Comparison of ENCODE assay signal across 17 cellular contexts in the genomic region with DNA sequence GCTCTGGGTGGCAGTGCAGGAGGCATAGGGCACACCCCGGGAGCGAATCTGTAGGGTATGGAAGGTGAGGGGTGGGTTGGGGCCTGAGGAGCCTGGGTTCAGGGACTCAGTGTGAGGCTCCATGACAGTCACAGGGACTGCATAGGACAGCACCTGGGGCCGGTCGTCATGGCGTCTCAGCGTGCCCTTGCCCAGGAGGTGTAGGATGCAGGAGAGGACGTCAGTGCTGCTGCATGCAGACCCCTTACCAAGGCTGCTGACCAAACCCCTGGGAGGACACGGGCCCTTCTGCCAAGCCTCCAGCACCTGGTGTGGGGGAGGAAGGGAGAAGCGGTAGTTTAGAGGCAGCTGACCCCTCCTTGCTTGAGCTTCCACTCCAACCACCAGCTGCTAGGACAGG. TPM values are rescaled to one million over a fixed set of nuclear protein-coding genes. Genes with fewer than 3 reads are reported as not detected.
A peak's percentile ranks its signal among the peaks of the same experiment; 100 is the strongest.
DNase-seq lines count a peak whose midpoint lies in the region; ATAC-seq and TF ChIP-seq lines count a peak whose summit lies in the region.
"Had no signal": no experiment of that assay in that cellular context is flagged by ENCODE, and none has a peak within 500 bp of the region (broad histone marks: within the 10 kb centered on the region; RNA-seq: fewer than 3 reads in every experiment).

No MANE protein-coding gene starts in this region.

- no peak for ATAC-seq in left cardiac atrium

- H2BK5ac ChIP-seq in neuronal stem cell (ENCODE audit: low read length) = peak overlapping the region; percentile 75

- H3K27ac ChIP-seq in left ventricle myocardium inferior (replicated peaks) (peak overlapping the region; percentile 83), caudate nucleus (ENCODE audit: low read depth, low read length) (peak overlapping the region; percentile 63), neuronal stem cell (replicated peaks; ENCODE audit: low read length) (no peak overlapping the region), tibial nerve (no peak overlapping the region)
- H3K27ac ChIP-seq: C4-2B had no signal

- peaks cover 5% of the 10 kb centered on the region for H3K36me3 Mint-ChIP-seq in activated naive CD8-positive, alpha-beta T cell treated with anti-CD3 and anti-CD28 coated beads for 36 hours

- peak overlapping the region; percentile 38 for H3K14ac ChIP-seq in neuronal stem cell (ENCODE audit: low read length)

- H3K23ac ChIP-seq in neuronal stem cell (ENCODE audit: low read depth, low read length, poor library complexity) = peak overlapping the region; percentile 96

- H3K4me2 ChIP-seq in neuronal stem cell (ENCODE audit: insufficient read depth, low read length, poor library complexity, severe bottlenecking) = no peak overlapping the region

- peaks cover 5% of the 10 kb centered on the region for H3K4me1 Mint-ChIP-seq in activated naive CD8-positive, alpha-beta T cell treated with anti-CD3 and anti-CD28 coated beads for 36 hours
- H3K4me1 Mint-ChIP-seq: CD8-positive, alpha-beta memory T cell had no signal

- no peak overlapping the region for H2BK120ac ChIP-seq in neuronal stem cell (ENCODE audit: low read depth, low read length)

- intact Hi-C loops in left ventricle myocardium inferior (cut with micrococcal nuclease) = no loop called here
- intact Hi-C loops in left cardiac atrium (cut with DNase I) = no loop called here

- H3K9me3 Mint-ChIP-seq in activated naive CD8-positive, alpha-beta T cell treated with anti-CD3 and anti-CD28 coated beads for 36 hours = no peaks in the 10 kb centered on the region
- H3K9me3 Mint-ChIP-seq: CD8-positive, alpha-beta memory T cell had no signal

- no peak overlapping the region for H4K91ac ChIP-seq in neuronal stem cell (ENCODE audit: low read depth, low read length, poor library complexity)

- H3K79me1 ChIP-seq in neuronal stem cell (ENCODE audit: low read depth, low read length) = peaks cover 4% of the 10 kb centered on the region

- H3K4ac ChIP-seq in neuronal stem cell (ENCODE audit: low read length) = no peak overlapping the region

- H3K27me3 Mint-ChIP-seq in activated naive CD8-positive, alpha-beta T cell treated with anti-CD3 and anti-CD28 coated beads for 36 hours = no peaks in the 10 kb centered on the region
- H3K27me3 Mint-ChIP-seq: CD8-positive, alpha-beta memory T cell had no signal

- H2BK12ac ChIP-seq in neuronal stem cell (ENCODE audit: low read length) = no peak overlapping the region

- H2BK15ac ChIP-seq in neuronal stem cell (ENCODE audit: low read length) = no peak overlapping the region

- H3K4me1 ChIP-seq in left ventricle myocardium inferior (peaks cover 27% of the 10 kb centered on the region), neuronal stem cell (ENCODE audit: control insufficient read depth in 2 of 2, insufficient read depth in 1 of 2, low read depth in 1 of 2, low read length in 2 of 2) (peaks cover 0 to 3% of the 10 kb centered on the region in 2 donors), tibial nerve (no peaks in the 10 kb centered on the region)

- no peak overlapping the region for H3K18ac ChIP-seq in neuronal stem cell (ENCODE audit: low read length)

- H3K27me3 ChIP-seq in left ventricle myocardium inferior (ENCODE audit: low read depth) (no peaks in the 10 kb centered on the region), neuronal stem cell (ENCODE audit: control insufficient read depth in 3 of 3, insufficient read depth in 3 of 3, low read depth in 1 of 3, low read length in 3 of 3) (no peaks in the 10 kb centered on the region), tibial nerve (no peaks in the 10 kb centered on the region)
- H3K27me3 ChIP-seq: MG63 had no signal

- no peak overlapping the region for H3K4me3 ChIP-seq in left ventricle myocardium inferior
- no peak overlapping the region for H3K4me3 ChIP-seq in neuronal stem cell (ENCODE audit: low read length in 2 of 2)
- H3K4me3 ChIP-seq in tibial nerve = no peak overlapping the region
- H3K4me3 ChIP-seq: MG63 had no signal

- H3K36me3 ChIP-seq in left ventricle myocardium inferior (peaks cover 43% of the 10 kb centered on the region), neuronal stem cell (replicated peaks in 1 of 2; ENCODE audit: control insufficient read depth in 2 of 2, insufficient read depth in 2 of 2, low read length in 2 of 2) (peaks cover 55 to 84% of the 10 kb centered on the region in 2 donors), tibial nerve (peaks cover 0 to 99% (median 19%) of the 10 kb centered on the region in 3 donors)
- H3K36me3 ChIP-seq: MG63 had no signal

- no CpG with 5 or more reads among the region's 9 CpGs for WGBS in neuronal stem cell (ENCODE audit: extremely low coverage in 2 of 2, insufficient read length in 2 of 2, insufficient replicate concordance in 1 of 2), 2 donors
- WGBS in tibial nerve, 2 donors = 81 to 92% methylated on average over 8 to 9 of the region's 9 CpGs

- no peak for TF ChIP-seq POLR2A in tibial nerve (IDR thresholded peaks at IDR 0.05)

- no peak overlapping the region for H2AK5ac ChIP-seq in neuronal stem cell (ENCODE audit: low read depth, low read length)

- H3K9ac ChIP-seq in neuronal stem cell (ENCODE audit: low read depth, low read length, poor library complexity) = no peak overlapping the region

- TF ChIP-seq CTCF in left ventricle myocardium inferior (IDR thresholded peaks at IDR 0.05; ENCODE audit: borderline replicate concordance) = no peak
- TF ChIP-seq CTCF in tibial nerve (IDR thresholded peaks at IDR 0.05) = no peak

- H3K27ac Mint-ChIP-seq in activated naive CD8-positive, alpha-beta T cell treated with anti-CD3 and anti-CD28 coated beads for 36 hours = no peak overlapping the region

- no peak for TF ChIP-seq EP300 in tibial nerve (IDR thresholded peaks at IDR 0.05)

- DNase-seq in left ventricle myocardium inferior = no peak
- no peak for DNase-seq in left cardiac atrium
- no peak for DNase-seq in caudate nucleus (lab: John Stamatoyannopoulos, UW)
- DNase-seq in neuronal stem cell (ENCODE audit: low spot score) = no peak
- DNase-seq in activated naive CD8-positive, alpha-beta T cell treated with anti-CD3 and anti-CD28 coated beads for 36 hours = no peak
- DNase-seq in Kasumi-1 (lab: John Stamatoyannopoulos, UW) = no peak
- DNase-seq in tibial nerve (ENCODE audit: low spot score in 2 of 2) = no peak
- DNase-seq: CD8-positive, alpha-beta memory T cell; MG63; NCI-H1417; NCI-H1694 treated with DMSO at 0.1 percent for 48 hours; NCI-H2081 treated with DMSO at 0.1 percent for 48 hours; NCI-H446; NCI-H526; OCI-M1; SHP77 had no signal

- H3K4me3 Mint-ChIP-seq in activated naive CD8-positive, alpha-beta T cell treated with anti-CD3 and anti-CD28 coated beads for 36 hours = no peak overlapping the region
- H3K4me3 Mint-ChIP-seq: CD8-positive, alpha-beta memory T cell had no signal

- H3K9me3 ChIP-seq in left ventricle myocardium inferior (replicated peaks) (no peaks in the 10 kb centered on the region), neuronal stem cell (replicated peaks in 1 of 2; ENCODE audit: control insufficient read depth in 2 of 2, insufficient read depth in 1 of 2, low read depth in 1 of 2, low read length in 2 of 2) (no peaks in the 10 kb centered on the region), tibial nerve (no peaks in the 10 kb centered on the region)
- H3K9me3 ChIP-seq: MG63 had no signal

- no peak overlapping the region for H4K8ac ChIP-seq in neuronal stem cell (ENCODE audit: low read depth, low read length)

- no peak overlapping the region for H2AFZ ChIP-seq in neuronal stem cell (ENCODE audit: low read length)

RNA-seq across cellular contexts. Expression of a gene that starts 15.9 kb away (rescaled TPM):
- total RNA-seq in left ventricle myocardium inferior (7.0 TPM), left cardiac atrium (10 to 100 TPM in 1 of 2 donors, 1 to 10 TPM in 1; 7.6 to 10.8 TPM), tibial nerve (10 to 100 TPM; 16.3 to 21.0 (median 17.9) TPM)
- 16.9 TPM for polyA plus RNA-seq in neuronal stem cell (2013, experiment 1 of 2)
- polyA plus RNA-seq in neuronal stem cell (2013, experiment 2 of 2) = 16.9 TPM
- total RNA-seq in activated naive CD8-positive, alpha-beta T cell treated with anti-CD3 and anti-CD28 coated beads for 36 hours = 10 to 100 TPM in 1 of 2 experiments, 1 to 10 TPM in 1; 9.3 to 10.2 TPM

RNA-seq across cellular contexts. Expression of a gene that starts 16.3 kb away (rescaled TPM):
- total RNA-seq in left ventricle myocardium inferior = 24.8 TPM
- 10 to 100 TPM; 24.7 to 37.0 TPM for total RNA-seq in left cardiac atrium
- 51.0 TPM for polyA plus RNA-seq in neuronal stem cell (2013, experiment 1 of 2)
- polyA plus RNA-seq in neuronal stem cell (2013, experiment 2 of 2) = 50.1 TPM
- total RNA-seq in activated naive CD8-positive, alpha-beta T cell treated with anti-CD3 and anti-CD28 coated beads for 36 hours = 10 to 100 TPM; 87.6 to 93.0 TPM
- 10 to 100 TPM; 39.1 to 96.3 (median 52.8) TPM for total RNA-seq in tibial nerve

RNA-seq across cellular contexts. Expression of a gene that starts 21.5 kb away (rescaled TPM):
- total RNA-seq in left ventricle myocardium inferior = 94.9 TPM
- 10 to 100 TPM; 76.3 to 97.1 TPM for total RNA-seq in left cardiac atrium
- 46.8 TPM for polyA plus RNA-seq in neuronal stem cell (2013, experiment 1 of 2)
- 50.0 TPM for polyA plus RNA-seq in neuronal stem cell (2013, experiment 2 of 2)
- 100 to 1,000 TPM; 112 to 113 TPM for total RNA-seq in activated naive CD8-positive, alpha-beta T cell treated with anti-CD3 and anti-CD28 coated beads for 36 hours
- total RNA-seq in tibial nerve = 10 to 100 TPM in 2 of 4 donors, 1 to 10 TPM in 2; 8.4 to 17.3 (median 11.6) TPM

RNA-seq across cellular contexts. Expression of a gene that starts 21.7 kb away (rescaled TPM):
- total RNA-seq in left ventricle myocardium inferior = 36.1 TPM
- total RNA-seq in left cardiac atrium = 10 to 100 TPM; 37.0 to 37.5 TPM
- polyA plus RNA-seq in neuronal stem cell (2013, experiment 1 of 2) = 14.2 TPM
- 14.7 TPM for polyA plus RNA-seq in neuronal stem cell (2013, experiment 2 of 2)
- total RNA-seq in activated naive CD8-positive, alpha-beta T cell treated with anti-CD3 and anti-CD28 coated beads for 36 hours = 1 to 10 TPM; 9.5 to 10.0 TPM
- total RNA-seq in tibial nerve = 10 to 100 TPM; 21.6 to 32.9 (median 23.8) TPM

RNA-seq across cellular contexts. Expression of a gene that starts 23.7 kb away (rescaled TPM):
- 108 TPM for total RNA-seq in left ventricle myocardium inferior
- total RNA-seq in left cardiac atrium = 100 to 1,000 TPM in 1 of 2 donors, 10 to 100 TPM in 1; 81.5 to 113 TPM
- polyA plus RNA-seq in neuronal stem cell (2013, experiment 1 of 2) = 95.2 TPM
- 93.6 TPM for polyA plus RNA-seq in neuronal stem cell (2013, experiment 2 of 2)
- total RNA-seq in activated naive CD8-positive, alpha-beta T cell treated with anti-CD3 and anti-CD28 coated beads for 36 hours = 10 to 100 TPM; 65.8 to 66.1 TPM
- 10 to 100 TPM; 74.1 to 98.3 (median 86.5) TPM for total RNA-seq in tibial nerve

Comparison
In these comparisons a context has a peak if more than half of its experiments do, and no peak if none do; other contexts are left out.
1. H3K27ac ChIP-seq: peak in left ventricle myocardium inferior (single experiment) and caudate nucleus (single experiment); none in neuronal stem cell (single experiment) and tibial nerve (0 of 4).